1 cellular context compared by ENCODE assay signal in genomic region chr12:113758165-113758924, GRCh38.
A peak's percentile ranks its signal among the peaks of the same experiment; 100 is the strongest.
TF ChIP-seq lines count a peak whose summit lies in the region.

No MANE protein-coding gene starts in this region.

TF ChIP-seq in K562, 482 proteins besides CTCF, POLR2A, EP300 and RAD21 (continued from another document and continues in another):
- TF ChIP-seq, protein P1, sequence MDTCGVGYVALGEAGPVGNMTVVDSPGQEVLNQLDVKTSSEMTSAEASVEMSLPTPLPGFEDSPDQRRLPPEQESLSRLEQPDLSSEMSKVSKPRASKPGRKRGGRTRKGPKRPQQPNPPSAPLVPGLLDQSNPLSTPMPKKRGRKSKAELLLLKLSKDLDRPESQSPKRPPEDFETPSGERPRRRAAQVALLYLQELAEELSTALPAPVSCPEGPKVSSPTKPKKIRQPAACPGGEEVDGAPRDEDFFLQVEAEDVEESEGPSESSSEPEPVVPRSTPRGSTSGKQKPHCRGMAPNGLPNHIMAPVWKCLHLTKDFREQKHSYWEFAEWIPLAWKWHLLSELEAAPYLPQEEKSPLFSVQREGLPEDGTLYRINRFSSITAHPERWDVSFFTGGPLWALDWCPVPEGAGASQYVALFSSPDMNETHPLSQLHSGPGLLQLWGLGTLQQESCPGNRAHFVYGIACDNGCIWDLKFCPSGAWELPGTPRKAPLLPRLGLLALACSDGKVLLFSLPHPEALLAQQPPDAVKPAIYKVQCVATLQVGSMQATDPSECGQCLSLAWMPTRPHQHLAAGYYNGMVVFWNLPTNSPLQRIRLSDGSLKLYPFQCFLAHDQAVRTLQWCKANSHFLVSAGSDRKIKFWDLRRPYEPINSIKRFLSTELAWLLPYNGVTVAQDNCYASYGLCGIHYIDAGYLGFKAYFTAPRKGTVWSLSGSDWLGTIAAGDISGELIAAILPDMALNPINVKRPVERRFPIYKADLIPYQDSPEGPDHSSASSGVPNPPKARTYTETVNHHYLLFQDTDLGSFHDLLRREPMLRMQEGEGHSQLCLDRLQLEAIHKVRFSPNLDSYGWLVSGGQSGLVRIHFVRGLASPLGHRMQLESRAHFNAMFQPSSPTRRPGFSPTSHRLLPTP (IDR thresholded peaks at IDR 0.05; ENCODE audit: borderline replicate concordance, extremely low read depth, insufficient read length) = no peak
- TF ChIP-seq MAX (CRISPR knock-in tag; IDR thresholded peaks at IDR 0.05) (peak; percentile 67), PYGO2 (tag; IDR thresholded peaks at IDR 0.05) (no peak), ZNF592 (IDR thresholded peaks at IDR 0.05) (no peak), SAFB2 (IDR thresholded peaks at IDR 0.05; ENCODE audit: borderline replicate concordance, low read depth, low read length, severe bottlenecking) (no peak), NCOA4 (IDR thresholded peaks at IDR 0.05; ENCODE audit: partially characterized antibody) (no peak), ZBTB9 (CRISPR knock-in tag; IDR thresholded peaks at IDR 0.05) (no peak), SMAD4 (CRISPR knock-in tag; conservative IDR thresholded peaks at IDR 0.05) (no peak), SMARCC2 (IDR thresholded peaks at IDR 0.05; ENCODE audit: low read depth) (no peak), ADNP (tag; IDR thresholded peaks at IDR 0.05) (no peak), SLC30A9 (CRISPR knock-in tag; IDR thresholded peaks at IDR 0.05) (no peak), ZNF23 (CRISPR knock-in tag; IDR thresholded peaks at IDR 0.05) (no peak), SMAD3 (CRISPR knock-in tag; conservative IDR thresholded peaks at IDR 0.05) (no peak), SETDB1 (IDR thresholded peaks at IDR 0.05; ENCODE audit: low read length) (no peak), BDP1 (IDR thresholded peaks at IDR 0.05; ENCODE audit: insufficient read depth, insufficient read length) (no peak), ARHGAP35 (IDR thresholded peaks at IDR 0.05; ENCODE audit: partially characterized antibody) (no peak), XRCC3 (IDR thresholded peaks at IDR 0.05) (no peak), GABPA (tag; conservative IDR thresholded peaks at IDR 0.05; ENCODE audit: low read depth) (no peak), ZNF263 (CRISPR knock-in tag; IDR thresholded peaks at IDR 0.05; ENCODE audit: borderline replicate concordance) (peak; percentile 93), HCFC1 (IDR thresholded peaks at IDR 0.05; ENCODE audit: low read depth, low read length) (no peak), HES1 (IDR thresholded peaks at IDR 0.05; ENCODE audit: low read depth) (no peak), PHTF2 (CRISPR knock-in tag; IDR thresholded peaks at IDR 0.05) (no peak), HNRNPK (IDR thresholded peaks at IDR 0.05; ENCODE audit: low read depth, low read length, poor library complexity, severe bottlenecking) (no peak), ZNF408 (CRISPR knock-in tag; IDR thresholded peaks at IDR 0.05; ENCODE audit: low read depth) (no peak), BRD9 (IDR thresholded peaks at IDR 0.05; ENCODE audit: low read depth, partially characterized antibody) (no peak), POLR2H (tag; IDR thresholded peaks at IDR 0.05; ENCODE audit: low read depth) (no peak), NR2C2 (CRISPR knock-in tag; IDR thresholded peaks at IDR 0.05) (no peak), NR2C2 (tag; IDR thresholded peaks at IDR 0.05) (no peak), DLX4 (CRISPR knock-in tag; IDR thresholded peaks at IDR 0.05) (no peak), ELF1 (tag; IDR thresholded peaks at IDR 0.05) (no peak), U2AF2 (optimal IDR thresholded peaks at IDR 0.05; ENCODE audit: low read depth, low read length) (no peak), CLOCK (CRISPR knock-in tag; IDR thresholded peaks at IDR 0.05; ENCODE audit: borderline replicate concordance) (no peak), ZNF41 (CRISPR knock-in tag; conservative IDR thresholded peaks at IDR 0.05) (no peak), JUNB (CRISPR knock-in tag; conservative IDR thresholded peaks at IDR 0.05) (no peak), RFX7 (CRISPR knock-in tag; IDR thresholded peaks at IDR 0.05) (no peak), ZNF165 (CRISPR knock-in tag; IDR thresholded peaks at IDR 0.05; ENCODE audit: borderline replicate concordance) (no peak)
- TF ChIP-seq, protein P2, sequence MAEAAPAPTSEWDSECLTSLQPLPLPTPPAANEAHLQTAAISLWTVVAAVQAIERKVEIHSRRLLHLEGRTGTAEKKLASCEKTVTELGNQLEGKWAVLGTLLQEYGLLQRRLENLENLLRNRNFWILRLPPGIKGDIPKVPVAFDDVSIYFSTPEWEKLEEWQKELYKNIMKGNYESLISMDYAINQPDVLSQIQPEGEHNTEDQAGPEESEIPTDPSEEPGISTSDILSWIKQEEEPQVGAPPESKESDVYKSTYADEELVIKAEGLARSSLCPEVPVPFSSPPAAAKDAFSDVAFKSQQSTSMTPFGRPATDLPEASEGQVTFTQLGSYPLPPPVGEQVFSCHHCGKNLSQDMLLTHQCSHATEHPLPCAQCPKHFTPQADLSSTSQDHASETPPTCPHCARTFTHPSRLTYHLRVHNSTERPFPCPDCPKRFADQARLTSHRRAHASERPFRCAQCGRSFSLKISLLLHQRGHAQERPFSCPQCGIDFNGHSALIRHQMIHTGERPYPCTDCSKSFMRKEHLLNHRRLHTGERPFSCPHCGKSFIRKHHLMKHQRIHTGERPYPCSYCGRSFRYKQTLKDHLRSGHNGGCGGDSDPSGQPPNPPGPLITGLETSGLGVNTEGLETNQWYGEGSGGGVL (CRISPR knock-in tag; IDR thresholded peaks at IDR 0.05) = no peak
- TF ChIP-seq, protein P3, sequence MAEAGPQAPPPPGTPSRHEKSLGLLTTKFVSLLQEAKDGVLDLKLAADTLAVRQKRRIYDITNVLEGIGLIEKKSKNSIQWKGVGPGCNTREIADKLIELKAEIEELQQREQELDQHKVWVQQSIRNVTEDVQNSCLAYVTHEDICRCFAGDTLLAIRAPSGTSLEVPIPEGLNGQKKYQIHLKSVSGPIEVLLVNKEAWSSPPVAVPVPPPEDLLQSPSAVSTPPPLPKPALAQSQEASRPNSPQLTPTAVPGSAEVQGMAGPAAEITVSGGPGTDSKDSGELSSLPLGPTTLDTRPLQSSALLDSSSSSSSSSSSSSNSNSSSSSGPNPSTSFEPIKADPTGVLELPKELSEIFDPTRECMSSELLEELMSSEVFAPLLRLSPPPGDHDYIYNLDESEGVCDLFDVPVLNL (CRISPR knock-in tag; IDR thresholded peaks at IDR 0.05; ENCODE audit: low read depth) = no peak
